ENCODE assay signal across 1 cellular context in the genomic region with DNA sequence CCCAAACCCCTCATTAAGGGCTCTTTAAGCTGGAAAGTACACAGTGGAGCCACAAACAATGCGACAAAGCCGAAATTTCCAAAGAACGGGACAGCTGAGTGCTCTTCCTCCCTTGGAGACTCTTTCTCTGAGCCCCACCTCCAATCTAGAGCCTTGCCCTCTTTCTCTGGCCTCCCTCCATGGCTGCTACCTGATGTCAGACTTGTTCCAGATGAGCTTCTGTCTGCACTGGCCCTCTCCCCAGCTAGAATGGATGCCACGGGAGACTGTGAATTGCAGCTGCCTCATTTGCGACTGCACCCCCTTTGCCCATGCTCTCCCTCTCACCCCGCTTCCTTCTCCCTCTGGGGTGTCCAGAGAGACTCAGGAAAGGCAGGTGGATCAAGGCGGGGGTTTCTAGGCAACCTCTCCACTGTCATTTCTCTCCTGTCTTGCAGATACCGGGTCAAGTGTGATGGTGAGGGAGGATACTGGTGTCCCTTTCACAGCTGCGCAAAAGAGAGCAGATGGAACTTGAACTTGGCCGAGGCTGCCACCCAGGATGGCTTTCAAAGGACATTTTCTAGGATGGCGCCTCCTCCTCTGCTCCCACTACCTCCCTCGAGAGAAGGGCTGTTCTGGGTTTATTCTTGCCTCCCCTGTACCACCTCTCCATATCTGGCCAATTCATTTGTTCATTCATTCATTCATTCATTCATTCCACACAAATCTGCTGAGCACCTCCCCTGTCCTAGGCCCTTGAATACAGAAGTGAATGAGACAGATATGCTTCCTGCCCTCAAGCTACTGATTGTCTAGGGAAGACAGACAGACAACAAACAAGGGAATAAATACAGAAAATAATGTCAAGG.
TF ChIP-seq lines count a peak whose summit lies in the region.

No MANE protein-coding gene starts in this region.

TF ChIP-seq in liver, 16 proteins besides CTCF, POLR2A, EP300 and RAD21 (continued from another document):
- no peak for TF ChIP-seq YY1 (IDR thresholded peaks at IDR 0.05)
- TF ChIP-seq GABPA (IDR thresholded peaks at IDR 0.05 in 1 of 2, conservative IDR thresholded peaks at IDR 0.05 in 1 of 2) = no peak
